Comparison of ENCODE assay signal across 18 cellular contexts in the genomic region with DNA sequence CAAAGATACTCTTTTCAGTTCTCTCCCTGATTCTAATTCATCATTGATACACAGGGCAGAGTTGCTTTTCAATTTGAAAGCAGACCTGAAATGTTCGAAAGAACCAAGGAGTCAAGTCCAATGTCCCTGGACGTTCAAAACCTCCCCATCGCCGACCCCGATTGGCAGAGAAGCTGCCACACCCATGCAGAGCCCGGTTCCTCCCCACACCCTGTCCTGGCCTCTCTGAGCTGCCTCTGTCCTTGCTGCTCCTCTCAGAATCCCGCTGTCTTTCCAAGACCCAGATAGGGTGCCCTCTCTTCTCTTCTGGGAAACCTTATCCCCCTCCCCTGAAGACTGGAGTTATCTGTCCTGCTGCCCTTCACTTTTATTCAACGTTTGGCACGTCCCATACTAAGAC. TPM values are rescaled to one million over a fixed set of nuclear protein-coding genes. Genes with fewer than 3 reads are reported as not detected.
DNase-seq lines count a peak whose midpoint lies in the region; ATAC-seq, FAIRE-seq and TF ChIP-seq lines count a peak whose summit lies in the region.
"Had no signal": no experiment of that assay in that cellular context is flagged by ENCODE, and none has a peak within 500 bp of the region (broad histone marks: within the 10 kb centered on the region; RNA-seq: fewer than 3 reads in every experiment).

No MANE protein-coding gene starts in this region.

- TF ChIP-seq CTCF in SK-N-SH (IDR thresholded peaks at IDR 0.05) (no peak), nephron progenitor cell (IDR thresholded peaks at IDR 0.05) (no peak), parathyroid adenoma (IDR thresholded peaks at IDR 0.05) (no peak)

- H3K4me3 Mint-ChIP-seq in nephron progenitor cell: no peak overlapping the region
- H3K4me3 Mint-ChIP-seq: CD4-positive, alpha-beta T cell had no signal

- no peaks in the 10 kb centered on the region for H3K27me3 ChIP-seq in SK-N-SH (ENCODE audit: insufficient read depth)
- H3K27me3 ChIP-seq in parathyroid adenoma (ENCODE audit: control insufficient read depth, insufficient read depth, low read length): no peaks in the 10 kb centered on the region

- no peak overlapping the region for H3K4me3 ChIP-seq in SK-N-SH (ENCODE audit: low read depth in 2 of 2, low read length in 1 of 2)
- no peak overlapping the region for H3K4me3 ChIP-seq in parathyroid adenoma (ENCODE audit: low read depth, low read length)
- H3K4me3 ChIP-seq: A549, HAP-1 had no signal

- H3K36me3 Mint-ChIP-seq in nephron progenitor cell (ENCODE audit: low read depth): no peaks in the 10 kb centered on the region

- H3F3A ChIP-seq in SK-N-SH (replicated peaks; ENCODE audit: insufficient read depth): no peaks in the 10 kb centered on the region

- H3K9me3 ChIP-seq in SK-N-SH (no peaks in the 10 kb centered on the region), parathyroid adenoma (ENCODE audit: control insufficient read depth, low read length) (no peaks in the 10 kb centered on the region)
- H3K9me3 ChIP-seq: A549, HAP-1 had no signal

- H3K27ac Mint-ChIP-seq in nephron progenitor cell: peak overlapping the region; percentile 54
- H3K27ac Mint-ChIP-seq: CD4-positive, alpha-beta T cell had no signal

- 16% methylated on average over 8 of the region's 9 CpGs for WGBS in SK-N-SH (ENCODE audit: low lambda C conversion rate)

- H3K9me3 Mint-ChIP-seq in nephron progenitor cell: no peaks in the 10 kb centered on the region

- POLR2A ChIA-PET in SK-N-SH (lab: Yijun Ruan, JAX): no interaction called here

- DNase-seq in SK-N-SH (no peak), nephron progenitor cell (no peak), RCC 7860 (ENCODE audit: low spot score) (no peak), NCI-H1417 (lab: John Stamatoyannopoulos, UW) (no peak), cerebellum (ENCODE audit: low spot score) (no peak), NCI-H2107 (lab: John Stamatoyannopoulos, UW) (no peak)
- DNase-seq: AML-193; Calu3; CD4-positive, alpha-beta T cell; DMS79 treated with DMSO at 0.1 percent for 48 hours; GF-D8 had no signal

- no peak overlapping the region for H3K27ac ChIP-seq in SK-N-SH (ENCODE audit: low read depth in 2 of 2, low read length in 1 of 2)
- H3K27ac ChIP-seq in parathyroid adenoma: no peak overlapping the region
- H3K27ac ChIP-seq: 22Rv1, A549, C4-2B, HL-60 had no signal

- no peak for TF ChIP-seq RAD21 in SK-N-SH (IDR thresholded peaks at IDR 0.05; ENCODE audit: low read length)

- H3K9ac ChIP-seq in SK-N-SH (no peak overlapping the region), parathyroid adenoma (no peak overlapping the region)

- H3K79me2 ChIP-seq in SK-N-SH (ENCODE audit: insufficient read depth) (no peaks in the 10 kb centered on the region), parathyroid adenoma (no peaks in the 10 kb centered on the region)

- FAIRE-seq in RCC 7860 (lab: Jason Lieb, UNC): no peak
- FAIRE-seq: A549 had no signal

- peaks cover 42% of the 10 kb centered on the region for H3K4me1 Mint-ChIP-seq in nephron progenitor cell

- H4K20me1 ChIP-seq in SK-N-SH (ENCODE audit: insufficient read depth): no peaks in the 10 kb centered on the region

- H3K9me2 ChIP-seq in SK-N-SH: no peaks in the 10 kb centered on the region

- 0 out of 3 replicates have a peak, but pooled peaks have one; percentile 26 for ATAC-seq in SK-N-SH treated with all-trans-retinoic acid at 6 μM for 48 hours
- ATAC-seq: A549 had no signal

- CTCF ChIA-PET in SK-N-SH (lab: Yijun Ruan, JAX): interaction anchor here (1.0 kb wide), 1 partner anchor 464 kb away, joined by 3 read pairs; no protein-coding TSS in a partner anchor

- H3K36me3 ChIP-seq in SK-N-SH (replicated peaks in 1 of 2; ENCODE audit: control insufficient read depth in 1 of 2, insufficient read depth in 2 of 2, low read length in 1 of 2) (no peaks in the 10 kb centered on the region), parathyroid adenoma (ENCODE audit: control insufficient read depth, insufficient read depth, low read length) (no peaks in the 10 kb centered on the region)
- H3K36me3 ChIP-seq: HAP-1 had no signal

- H3K4me1 ChIP-seq in SK-N-SH (ENCODE audit: control insufficient read depth in 1 of 2, insufficient read depth in 2 of 2, low read depth in 1 of 2, low read length in 1 of 2): no peaks in the 10 kb centered on the region; a peak in 1 of 4 replicates
- peaks cover 40% of the 10 kb centered on the region for H3K4me1 ChIP-seq in parathyroid adenoma
- H3K4me1 ChIP-seq: A549, HAP-1 had no signal

- H3K4me2 ChIP-seq in SK-N-SH: no peak overlapping the region
- no peak overlapping the region for H3K4me2 ChIP-seq in parathyroid adenoma (ENCODE audit: low read length)
- H3K4me2 ChIP-seq: A549 had no signal

- no peak for TF ChIP-seq EP300 in SK-N-SH (IDR thresholded peaks at IDR 0.05; ENCODE audit: borderline replicate concordance in 1 of 2, low read depth in 1 of 2, low read length in 1 of 2)

- H3K27me3 Mint-ChIP-seq in nephron progenitor cell (ENCODE audit: low read depth, poor library complexity): no peaks in the 10 kb centered on the region

- H2AFZ ChIP-seq in SK-N-SH (ENCODE audit: low read depth) (no peak overlapping the region), parathyroid adenoma (peak overlapping the region; percentile 31)

TF ChIP-seq in SK-N-SH treated with all-trans-retinoic acid at 6 μM for 48 hours, 23 proteins besides CTCF, POLR2A, EP300 and RAD21 (continues in another document):
- TF ChIP-seq OSR1 (CRISPR knock-in tag; IDR thresholded peaks at IDR 0.05): no peak
- TF ChIP-seq, protein P1, sequence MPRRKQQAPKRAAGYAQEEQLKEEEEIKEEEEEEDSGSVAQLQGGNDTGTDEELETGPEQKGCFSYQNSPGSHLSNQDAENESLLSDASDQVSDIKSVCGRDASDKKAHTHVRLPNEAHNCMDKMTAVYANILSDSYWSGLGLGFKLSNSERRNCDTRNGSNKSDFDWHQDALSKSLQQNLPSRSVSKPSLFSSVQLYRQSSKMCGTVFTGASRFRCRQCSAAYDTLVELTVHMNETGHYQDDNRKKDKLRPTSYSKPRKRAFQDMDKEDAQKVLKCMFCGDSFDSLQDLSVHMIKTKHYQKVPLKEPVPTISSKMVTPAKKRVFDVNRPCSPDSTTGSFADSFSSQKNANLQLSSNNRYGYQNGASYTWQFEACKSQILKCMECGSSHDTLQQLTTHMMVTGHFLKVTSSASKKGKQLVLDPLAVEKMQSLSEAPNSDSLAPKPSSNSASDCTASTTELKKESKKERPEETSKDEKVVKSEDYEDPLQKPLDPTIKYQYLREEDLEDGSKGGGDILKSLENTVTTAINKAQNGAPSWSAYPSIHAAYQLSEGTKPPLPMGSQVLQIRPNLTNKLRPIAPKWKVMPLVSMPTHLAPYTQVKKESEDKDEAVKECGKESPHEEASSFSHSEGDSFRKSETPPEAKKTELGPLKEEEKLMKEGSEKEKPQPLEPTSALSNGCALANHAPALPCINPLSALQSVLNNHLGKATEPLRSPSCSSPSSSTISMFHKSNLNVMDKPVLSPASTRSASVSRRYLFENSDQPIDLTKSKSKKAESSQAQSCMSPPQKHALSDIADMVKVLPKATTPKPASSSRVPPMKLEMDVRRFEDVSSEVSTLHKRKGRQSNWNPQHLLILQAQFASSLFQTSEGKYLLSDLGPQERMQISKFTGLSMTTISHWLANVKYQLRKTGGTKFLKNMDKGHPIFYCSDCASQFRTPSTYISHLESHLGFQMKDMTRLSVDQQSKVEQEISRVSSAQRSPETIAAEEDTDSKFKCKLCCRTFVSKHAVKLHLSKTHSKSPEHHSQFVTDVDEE (CRISPR knock-in tag; IDR thresholded peaks at IDR 0.05): no peak

TF ChIP-seq in SK-N-SH, 30 proteins besides CTCF, POLR2A, EP300 and RAD21:
- TF ChIP-seq GATA2 (CRISPR knock-in tag; IDR thresholded peaks at IDR 0.05) (no peak), TAF1 (IDR thresholded peaks at IDR 0.05; ENCODE audit: borderline replicate concordance, low read depth, low read length) (no peak), GABPA (IDR thresholded peaks at IDR 0.05; ENCODE audit: low read depth) (no peak), NRF1 (IDR thresholded peaks at IDR 0.05; ENCODE audit: low read depth, low read length) (no peak)
- TF ChIP-seq, protein P2, sequence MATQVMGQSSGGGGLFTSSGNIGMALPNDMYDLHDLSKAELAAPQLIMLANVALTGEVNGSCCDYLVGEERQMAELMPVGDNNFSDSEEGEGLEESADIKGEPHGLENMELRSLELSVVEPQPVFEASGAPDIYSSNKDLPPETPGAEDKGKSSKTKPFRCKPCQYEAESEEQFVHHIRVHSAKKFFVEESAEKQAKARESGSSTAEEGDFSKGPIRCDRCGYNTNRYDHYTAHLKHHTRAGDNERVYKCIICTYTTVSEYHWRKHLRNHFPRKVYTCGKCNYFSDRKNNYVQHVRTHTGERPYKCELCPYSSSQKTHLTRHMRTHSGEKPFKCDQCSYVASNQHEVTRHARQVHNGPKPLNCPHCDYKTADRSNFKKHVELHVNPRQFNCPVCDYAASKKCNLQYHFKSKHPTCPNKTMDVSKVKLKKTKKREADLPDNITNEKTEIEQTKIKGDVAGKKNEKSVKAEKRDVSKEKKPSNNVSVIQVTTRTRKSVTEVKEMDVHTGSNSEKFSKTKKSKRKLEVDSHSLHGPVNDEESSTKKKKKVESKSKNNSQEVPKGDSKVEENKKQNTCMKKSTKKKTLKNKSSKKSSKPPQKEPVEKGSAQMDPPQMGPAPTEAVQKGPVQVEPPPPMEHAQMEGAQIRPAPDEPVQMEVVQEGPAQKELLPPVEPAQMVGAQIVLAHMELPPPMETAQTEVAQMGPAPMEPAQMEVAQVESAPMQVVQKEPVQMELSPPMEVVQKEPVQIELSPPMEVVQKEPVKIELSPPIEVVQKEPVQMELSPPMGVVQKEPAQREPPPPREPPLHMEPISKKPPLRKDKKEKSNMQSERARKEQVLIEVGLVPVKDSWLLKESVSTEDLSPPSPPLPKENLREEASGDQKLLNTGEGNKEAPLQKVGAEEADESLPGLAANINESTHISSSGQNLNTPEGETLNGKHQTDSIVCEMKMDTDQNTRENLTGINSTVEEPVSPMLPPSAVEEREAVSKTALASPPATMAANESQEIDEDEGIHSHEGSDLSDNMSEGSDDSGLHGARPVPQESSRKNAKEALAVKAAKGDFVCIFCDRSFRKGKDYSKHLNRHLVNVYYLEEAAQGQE (IDR thresholded peaks at IDR 0.05; ENCODE audit: low read depth, low read length): no peak
- TF ChIP-seq, protein P3, sequence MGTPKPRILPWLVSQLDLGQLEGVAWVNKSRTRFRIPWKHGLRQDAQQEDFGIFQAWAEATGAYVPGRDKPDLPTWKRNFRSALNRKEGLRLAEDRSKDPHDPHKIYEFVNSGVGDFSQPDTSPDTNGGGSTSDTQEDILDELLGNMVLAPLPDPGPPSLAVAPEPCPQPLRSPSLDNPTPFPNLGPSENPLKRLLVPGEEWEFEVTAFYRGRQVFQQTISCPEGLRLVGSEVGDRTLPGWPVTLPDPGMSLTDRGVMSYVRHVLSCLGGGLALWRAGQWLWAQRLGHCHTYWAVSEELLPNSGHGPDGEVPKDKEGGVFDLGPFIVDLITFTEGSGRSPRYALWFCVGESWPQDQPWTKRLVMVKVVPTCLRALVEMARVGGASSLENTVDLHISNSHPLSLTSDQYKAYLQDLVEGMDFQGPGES (IDR thresholded peaks at IDR 0.05; ENCODE audit: low read depth, low read length): no peak

RNA-seq across cellular contexts. Expression of a gene that starts 52.3 kb away (rescaled TPM):
- 159 and 173 TPM in 2 replicates for polyA plus RNA-seq in SK-N-SH (2012; rRNA removed)
- polyA plus RNA-seq in SK-N-SH (2012; cell fraction: cytosol; rRNA removed): 133 and 135 TPM in 2 replicates
- polyA plus RNA-seq in SK-N-SH (2012; cell fraction: nucleus; rRNA removed): 156 and 252 TPM in 2 replicates
- 53.0 TPM for total RNA-seq in cerebellum
